In genomic region chr5:151189151-151189550, GRCh38 we compare ENCODE assay signal across 16 cellular contexts. TPM values are rescaled to one million over a fixed set of nuclear protein-coding genes. Genes with fewer than 3 reads are reported as not detected.
DNase-seq lines count a peak whose midpoint lies in the region; ATAC-seq, FAIRE-seq and TF ChIP-seq lines count a peak whose summit lies in the region.
"Had no signal": no experiment of that assay in that cellular context is flagged by ENCODE, and none has a peak within 500 bp of the region (broad histone marks: within the 10 kb centered on the region; RNA-seq: fewer than 3 reads in every experiment).

No MANE protein-coding gene starts in this region.

- in situ Hi-C loops in HAP-1 (cut with MboI; ENCODE audit: low sequenced_read_pairs) = no loop called here

- no peak overlapping the region for H3K9ac ChIP-seq in Karpas-422 (ENCODE audit: low read length)

- H4K20me1 ChIP-seq in Karpas-422 (ENCODE audit: insufficient read depth, low read depth, low read length) = no peaks in the 10 kb centered on the region

- no peaks in the 10 kb centered on the region for H3K9me2 ChIP-seq in Karpas-422 (replicated peaks; ENCODE audit: insufficient read depth, low read length)

- H3K9me3 Mint-ChIP-seq in activated naive CD4-positive, alpha-beta T cell treated with anti-CD3 and anti-CD28 coated beads, Interleukin-2, amount 50 U/mL, for 24 hours = peaks cover 13% of the 10 kb centered on the region
- peaks cover 8% of the 10 kb centered on the region for H3K9me3 Mint-ChIP-seq in central memory CD8-positive, alpha-beta T cell

- no peaks in the 10 kb centered on the region for H3K27me3 ChIP-seq in Karpas-422 (ENCODE audit: low read length)
- H3K27me3 ChIP-seq in HAP-1 (ENCODE audit: low read depth) = no peaks in the 10 kb centered on the region
- H3K27me3 ChIP-seq in ovary = no peaks in the 10 kb centered on the region

- intact Hi-C loops in ovary (cut with DNase I) = no loop called here

- TF ChIP-seq EP300 in ovary (IDR thresholded peaks at IDR 0.05) = no peak

- H3K4me3 ChIP-seq in Karpas-422 (ENCODE audit: low read length) (no peak overlapping the region), HAP-1 (no peak overlapping the region), ovary (no peak overlapping the region)
- H3K4me3 ChIP-seq: GM12878 had no signal

- ATAC-seq in central memory CD8-positive, alpha-beta T cell (replicated peaks; ENCODE audit: extremely low read depth, poor library complexity, severe bottlenecking) = no peak
- ATAC-seq: GM12878, HCT116 had no signal

- WGBS in ovary, 3 donors = 91 to 98% (median 94%) methylated on average over 2 of the region's 2 CpGs

- no peak for FAIRE-seq in HTR-8/SVneo (lab: Jason Lieb, UNC)
- FAIRE-seq: GM12878, GM18507 had no signal

- no peak overlapping the region for H2AFZ ChIP-seq in Karpas-422 (ENCODE audit: low read length)

- no peak overlapping the region for H3K27ac Mint-ChIP-seq in activated naive CD4-positive, alpha-beta T cell treated with anti-CD3 and anti-CD28 coated beads, Interleukin-2, amount 50 U/mL, for 24 hours
- peak overlapping the region; percentile 16 for H3K27ac Mint-ChIP-seq in central memory CD8-positive, alpha-beta T cell (ENCODE audit: low read depth)
- H3K27ac Mint-ChIP-seq: CD4-positive, alpha-beta T cell had no signal

- H3K4me1 ChIP-seq in Karpas-422 (ENCODE audit: low read length) (peaks cover 11% of the 10 kb centered on the region), HAP-1 (no peaks in the 10 kb centered on the region), ovary (ENCODE audit: insufficient read depth) (no peaks in the 10 kb centered on the region)

- H3K9me3 ChIP-seq in Karpas-422 (ENCODE audit: low read length) (peaks cover 26% of the 10 kb centered on the region), HAP-1 (no peaks in the 10 kb centered on the region), ovary (no peaks in the 10 kb centered on the region)

- DNase-seq in activated naive CD4-positive, alpha-beta T cell (lab: John Stamatoyannopoulos, UW) = no peak
- DNase-seq in Karpas-422 (no peak), HAP-1 (ENCODE audit: low spot score in 2 of 2) (no peak), HTR-8/SVneo (ENCODE audit: insufficient read length, low spot score) (no peak), ovary (no peak)
- no peak for DNase-seq in central memory CD8-positive, alpha-beta T cell (ENCODE audit: low spot score in 2 of 2)
- DNase-seq: 8988T; C1 segment of cervical spinal cord; Calu3; CD4-positive, alpha-beta T cell; DMS 273 treated with DMSO at 0.1 percent for 48 hours; IMR-90 had no signal

- H3K27me3 Mint-ChIP-seq in activated naive CD4-positive, alpha-beta T cell treated with anti-CD3 and anti-CD28 coated beads, Interleukin-2, amount 50 U/mL, for 24 hours = no peaks in the 10 kb centered on the region
- no peaks in the 10 kb centered on the region for H3K27me3 Mint-ChIP-seq in central memory CD8-positive, alpha-beta T cell
- H3K27me3 Mint-ChIP-seq: CD4-positive, alpha-beta T cell had no signal

- H3K27ac ChIP-seq in Karpas-422 (ENCODE audit: low read length) (peak overlapping the region; percentile 18; the same call in 1 of the 2 replicates), ovary (no peak overlapping the region)

- peaks cover 59% of the 10 kb centered on the region for H3K4me1 Mint-ChIP-seq in activated naive CD4-positive, alpha-beta T cell treated with anti-CD3 and anti-CD28 coated beads, Interleukin-2, amount 50 U/mL, for 24 hours
- H3K4me1 Mint-ChIP-seq in central memory CD8-positive, alpha-beta T cell = peaks cover 41% of the 10 kb centered on the region

- H3K36me3 ChIP-seq in Karpas-422 (ENCODE audit: insufficient read depth, low read length) (peaks cover 86% of the 10 kb centered on the region), HAP-1 (replicated peaks) (no peaks in the 10 kb centered on the region), ovary (no peaks in the 10 kb centered on the region)

- H3K4me3 Mint-ChIP-seq in activated naive CD4-positive, alpha-beta T cell treated with anti-CD3 and anti-CD28 coated beads, Interleukin-2, amount 50 U/mL, for 24 hours = peak overlapping the region; percentile 2
- no peak overlapping the region for H3K4me3 Mint-ChIP-seq in central memory CD8-positive, alpha-beta T cell
- H3K4me3 Mint-ChIP-seq: CD4-positive, alpha-beta T cell had no signal

- peaks cover 47% of the 10 kb centered on the region for H3K36me3 Mint-ChIP-seq in activated naive CD4-positive, alpha-beta T cell treated with anti-CD3 and anti-CD28 coated beads, Interleukin-2, amount 50 U/mL, for 24 hours
- H3K36me3 Mint-ChIP-seq in central memory CD8-positive, alpha-beta T cell (ENCODE audit: insufficient read depth) = peaks cover 47% of the 10 kb centered on the region

- TF ChIP-seq POLR2A in ovary (IDR thresholded peaks at IDR 0.05) = no peak

- no peak overlapping the region for H3K4me2 ChIP-seq in Karpas-422 (ENCODE audit: low read depth, low read length, poor library complexity, severe bottlenecking)

- TF ChIP-seq CTCF in ovary (IDR thresholded peaks at IDR 0.05) = no peak

- H3K79me2 ChIP-seq in Karpas-422 (ENCODE audit: low read length) = peaks cover 49% of the 10 kb centered on the region

RNA-seq across cellular contexts. Expression of gene ANXA6, which starts 31.6 kb away (rescaled TPM):
- total RNA-seq in Karpas-422 (2014; rRNA removed; shearing (Covaris generic); ENCODE audit: low replicate concordance) = 277 and 387 TPM in 2 replicates
- 100 to 1,000 TPM; 117 to 346 (median 225) TPM for total RNA-seq in ovary
- polyA plus RNA-seq in ovary = 100 to 1,000 TPM; 183 to 541 TPM

RNA-seq across cellular contexts. Expression of gene CCDC69, which starts 34.7 kb away (rescaled TPM):
- total RNA-seq in Karpas-422 (2014; rRNA removed; shearing (Covaris generic); ENCODE audit: low replicate concordance) = 241 and 291 TPM in 2 replicates
- 10 to 100 TPM; 22.6 to 60.1 (median 37.3) TPM for total RNA-seq in ovary
- 100 to 1,000 TPM in 1 of 2 donors, 10 to 100 TPM in 1; 27.8 to 158 TPM for polyA plus RNA-seq in ovary
